ENCODE assay signal across 22 cellular contexts in the genomic region with DNA sequence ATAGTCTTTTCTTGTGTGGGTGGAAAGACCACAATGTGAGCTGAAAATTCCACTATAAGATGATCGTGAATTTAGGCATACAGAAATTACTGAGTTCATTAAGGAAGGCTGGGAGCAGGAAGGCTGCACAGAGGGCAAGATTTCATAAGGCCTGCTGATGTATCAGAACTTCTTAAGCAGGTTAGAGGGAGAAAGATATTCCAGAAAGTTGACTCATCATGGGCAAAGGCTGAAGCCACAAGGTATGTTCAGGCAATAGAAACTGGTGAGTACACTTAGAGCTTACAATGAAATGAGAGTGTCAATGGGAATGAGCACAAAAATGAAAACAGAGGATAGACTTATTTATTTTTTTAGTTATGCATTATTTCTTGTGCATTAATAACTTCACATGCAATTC.
"Had no signal": no experiment of that assay in that cellular context is flagged by ENCODE, and none has a peak within 500 bp of the region (broad histone marks: within the 10 kb centered on the region; RNA-seq: fewer than 3 reads in every experiment).

No MANE protein-coding gene starts in this region.

- H3K36me3 Mint-ChIP-seq: activated naive CD4-positive, alpha-beta T cell treated with anti-CD3 and anti-CD28 coated beads, Interleukin-2, amount 50 U/mL, for 24 hours had no signal

- FAIRE-seq: frontal cortex, pancreas had no signal

- H3K4me1 Mint-ChIP-seq: activated CD4-positive, alpha-beta T cell treated with anti-CD3 and anti-CD28 coated beads for 36 hours; activated naive CD4-positive, alpha-beta T cell treated with anti-CD3 and anti-CD28 coated beads, Interleukin-2, amount 50 U/mL, for 24 hours; naive thymus-derived CD4-positive, alpha-beta T cell had no signal

- DNase-seq: activated CD4-positive, alpha-beta T cell treated with anti-CD3 and anti-CD28 coated beads for 36 hours; activated CD8-positive, alpha-beta memory T cell treated with anti-CD3 and anti-CD28 coated beads, Interleukin-2, amount 50 U/mL, for 4 hours; activated CD8-positive, alpha-beta T cell treated with anti-CD3 and anti-CD28 coated beads, Interleukin-2, amount 10 ng/mL, durations not matched to agents 7 days and 5 days; activated effector memory CD4-positive, alpha-beta T cell treated with anti-CD3 and anti-CD28 coated beads, Interleukin-2, amount 50 U/mL, for 16 hours; activated T-cell treated with anti-CD3 and anti-CD28 coated beads, Interleukin-2, amount 50 U/mL, for 48 hours; amniotic stem cell; body of pancreas; cortex of kidney; effector CD4-positive, alpha-beta T cell; heart left ventricle; mucosa of descending colon; naive thymus-derived CD4-positive, alpha-beta T cell; pancreas; stimulated activated CD4-positive, alpha-beta T cell treated with anti-CD3 and anti-CD28 coated beads, Interleukin-1b, Interleukin-23, amount 100 ng/mL, for 48 hours; stomach; T-helper 1 cell; upper lobe of right lung; WERI-Rb-1 had no signal

- H3K27ac ChIP-seq: body of pancreas, heart left ventricle, pancreas, stomach, thoracic aorta, upper lobe of right lung, WERI-Rb-1 had no signal

- H3K4me3 Mint-ChIP-seq: activated CD4-positive, alpha-beta T cell treated with anti-CD3 and anti-CD28 coated beads for 36 hours; activated CD8-positive, alpha-beta T cell treated with anti-CD3 and anti-CD28 coated beads, Interleukin-2, amount 10 ng/mL, durations not matched to agents 7 days and 5 days; activated naive CD4-positive, alpha-beta T cell treated with anti-CD3 and anti-CD28 coated beads, Interleukin-2, amount 50 U/mL, for 24 hours; naive thymus-derived CD4-positive, alpha-beta T cell had no signal

- ATAC-seq: activated CD4-positive, alpha-beta T cell treated with anti-CD3 and anti-CD28 coated beads for 36 hours; activated CD8-positive, alpha-beta T cell treated with anti-CD3 and anti-CD28 coated beads, Interleukin-2, amount 10 ng/mL, durations not matched to agents 7 days and 5 days; body of pancreas; heart left ventricle; left lobe of liver; mucosa of descending colon; naive thymus-derived CD4-positive, alpha-beta T cell; pancreas; upper lobe of right lung had no signal

- H3K27ac Mint-ChIP-seq: activated CD4-positive, alpha-beta T cell treated with anti-CD3 and anti-CD28 coated beads for 36 hours; activated CD8-positive, alpha-beta T cell treated with anti-CD3 and anti-CD28 coated beads, Interleukin-2, amount 10 ng/mL, durations not matched to agents 7 days and 5 days; activated naive CD4-positive, alpha-beta T cell treated with anti-CD3 and anti-CD28 coated beads, Interleukin-2, amount 50 U/mL, for 24 hours; naive thymus-derived CD4-positive, alpha-beta T cell had no signal

- H3K27me3 Mint-ChIP-seq: activated CD4-positive, alpha-beta T cell treated with anti-CD3 and anti-CD28 coated beads for 36 hours; activated naive CD4-positive, alpha-beta T cell treated with anti-CD3 and anti-CD28 coated beads, Interleukin-2, amount 50 U/mL, for 24 hours; naive thymus-derived CD4-positive, alpha-beta T cell had no signal
